ENCODE assay signal across 9 cellular contexts in the genomic region with DNA sequence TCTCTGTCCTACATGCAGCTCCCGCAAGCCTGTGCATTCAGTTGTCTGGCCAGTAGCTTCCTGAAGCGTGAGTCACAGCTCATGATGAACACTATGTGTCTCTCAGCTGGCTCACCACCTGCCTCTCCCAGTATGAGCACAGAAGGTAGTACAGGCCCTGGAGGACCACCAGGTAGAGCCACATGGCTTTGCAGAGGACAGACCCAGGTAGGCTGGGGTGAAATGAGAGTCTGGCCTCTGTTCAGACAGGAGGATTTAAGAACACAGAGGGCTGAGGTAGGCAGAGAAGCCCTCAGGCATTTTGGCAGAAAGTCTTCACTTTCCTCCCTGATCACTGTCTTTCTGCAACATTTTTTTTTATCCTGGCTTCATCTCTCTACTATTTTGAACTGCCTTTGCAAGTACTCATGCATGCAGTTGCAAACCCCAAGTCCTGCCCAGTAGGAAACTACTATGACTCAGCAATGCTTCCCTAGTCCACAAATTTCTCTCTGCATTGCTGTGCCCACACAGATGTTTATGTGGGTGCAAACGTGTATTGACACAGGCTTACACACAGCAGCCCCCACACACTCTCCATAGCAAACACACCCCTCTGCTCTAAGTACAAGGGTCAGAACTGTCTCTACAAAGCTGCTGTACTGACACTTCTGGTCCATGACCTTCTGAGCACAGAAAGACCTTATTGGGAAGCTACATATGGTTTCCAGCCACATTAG. TPM values are rescaled to one million over a fixed set of nuclear protein-coding genes. Genes with fewer than 3 reads are reported as not detected.
A peak's percentile ranks its signal among the peaks of the same experiment; 100 is the strongest.
DNase-seq lines count a peak whose midpoint lies in the region; ATAC-seq and TF ChIP-seq lines count a peak whose summit lies in the region.
"Had no signal": no experiment of that assay in that cellular context is flagged by ENCODE, and none has a peak within 500 bp of the region (broad histone marks: within the 10 kb centered on the region; RNA-seq: fewer than 3 reads in every experiment).

No MANE protein-coding gene starts in this region.

- H3K27ac ChIP-seq in brain microvascular endothelial cell, result no peak overlapping the region
- H3K27ac ChIP-seq in neural progenitor cell, result no peak overlapping the region

- H3K4me3 Mint-ChIP-seq in Calu3 (ENCODE audit: low read depth, unreplicated experiment), result no peak overlapping the region
- no peak overlapping the region for H3K4me3 Mint-ChIP-seq in neural progenitor cell
- H3K4me3 Mint-ChIP-seq: activated naive CD8-positive, alpha-beta T cell had no signal

- H3K27ac Mint-ChIP-seq in Calu3 (ENCODE audit: unreplicated experiment) (peak overlapping the region; percentile 18), neural progenitor cell (peak overlapping the region; percentile 39)
- H3K27ac Mint-ChIP-seq: activated naive CD8-positive, alpha-beta T cell had no signal

- intact Hi-C loops in Calu3 (cut with micrococcal nuclease; ENCODE audit: unreplicated experiment), result no loop called here

- no peak overlapping the region for H3K9ac ChIP-seq in neural progenitor cell

- no peaks in the 10 kb centered on the region for H3K9me3 Mint-ChIP-seq in Calu3 (ENCODE audit: low read depth, unreplicated experiment)
- H3K9me3 Mint-ChIP-seq in neural progenitor cell, result peaks cover 15% of the 10 kb centered on the region

- DNase-seq in Calu3 (peak; percentile 36), brain microvascular endothelial cell (peak; percentile 29), neural progenitor cell (ENCODE audit: low spot score) (no peak), nucleus accumbens (lab: John Stamatoyannopoulos, UW) (no peak)
- DNase-seq in stimulated activated CD4-positive, alpha-beta T cell treated with anti-CD3 and anti-CD28 coated beads, Interleukin-4, amount 100 ng/mL, for 24 hours, result no peak

- H3K27me3 Mint-ChIP-seq in Calu3 (ENCODE audit: unreplicated experiment), result peaks cover 18% of the 10 kb centered on the region
- H3K27me3 Mint-ChIP-seq in neural progenitor cell (ENCODE audit: insufficient read depth, low read depth), result peaks cover 13% of the 10 kb centered on the region

- H3K4me3 ChIP-seq in brain microvascular endothelial cell (ENCODE audit: low read depth, low read length) (no peak overlapping the region), neural progenitor cell (no peak overlapping the region)

- H3K4me1 Mint-ChIP-seq in Calu3 (ENCODE audit: low read depth, unreplicated experiment) (peaks cover 10% of the 10 kb centered on the region), neural progenitor cell (peaks cover 11% of the 10 kb centered on the region)

- H3K36me3 ChIP-seq in brain microvascular endothelial cell (replicated peaks) (no peaks in the 10 kb centered on the region), neural progenitor cell (no peaks in the 10 kb centered on the region)

- no peak overlapping the region for H2AFZ ChIP-seq in neural progenitor cell (replicated peaks)

- H3K9me3 ChIP-seq in neural progenitor cell (ENCODE audit: low read depth), result peaks cover 4% of the 10 kb centered on the region

- H3K4me1 ChIP-seq in neural progenitor cell, result no peaks in the 10 kb centered on the region

- CTCF ChIA-PET in Calu3 (lab: Charles Lee), result no interaction called here

- BruUV-seq in Calu3 (replicated peaks; lab: Mats Ljungman, UMichigan), result no TSS peak

- no peaks in the 10 kb centered on the region for H3F3A ChIP-seq in neural progenitor cell (ENCODE audit: low read depth)

- no peaks in the 10 kb centered on the region for H4K20me1 ChIP-seq in neural progenitor cell (ENCODE audit: low read depth)

- H3K27me3 ChIP-seq in brain microvascular endothelial cell (replicated peaks) (no peaks in the 10 kb centered on the region), neural progenitor cell (no peaks in the 10 kb centered on the region)

- peaks cover 5% of the 10 kb centered on the region for H3K36me3 Mint-ChIP-seq in Calu3 (ENCODE audit: insufficient read depth, unreplicated experiment)
- H3K36me3 Mint-ChIP-seq in neural progenitor cell, result no peaks in the 10 kb centered on the region
- H3K36me3 Mint-ChIP-seq: activated naive CD8-positive, alpha-beta T cell had no signal

- no peak overlapping the region for H3K4me2 ChIP-seq in neural progenitor cell

- peak; percentile 61 for ATAC-seq in HG03342 (IDR thresholded peaks at IDR 0.05; ENCODE audit: unreplicated experiment)
- no peak for ATAC-seq in HG02840 (IDR thresholded peaks at IDR 0.05; ENCODE audit: low FRiP score, unreplicated experiment)
- ATAC-seq in HG02623 (IDR thresholded peaks at IDR 0.05; ENCODE audit: unreplicated experiment), result no peak

- in situ Hi-C loops in brain microvascular endothelial cell (cut with HindIII; ENCODE audit: low pct_ligation_motif_present, low sequenced_read_pairs), result no loop called here

- H3K79me2 ChIP-seq in neural progenitor cell (ENCODE audit: low read depth), result no peaks in the 10 kb centered on the region

- TF ChIP-seq CTCF in Calu3 (IDR thresholded peaks at IDR 0.05; ENCODE audit: unreplicated experiment) (no peak), brain microvascular endothelial cell (IDR thresholded peaks at IDR 0.05; ENCODE audit: low read depth, low read length, missing control alignments) (no peak), neural progenitor cell (IDR thresholded peaks at IDR 0.05) (no peak)

RNA-seq across cellular contexts. Expression of a gene that starts 7.2 kb away (rescaled TPM):
- total RNA-seq in Calu3 (2022) (not detected in 2 replicates), neural progenitor cell (ENCODE audit: low replicate concordance) (0.28 and 0.32 TPM in 2 replicates)

RNA-seq across cellular contexts. Expression of a gene that starts 15.9 kb away (rescaled TPM):
- total RNA-seq in Calu3 (2022), result 0.24 and 0.28 TPM in 2 replicates
- 1.2 and 2.3 TPM in 2 replicates for total RNA-seq in neural progenitor cell (ENCODE audit: low replicate concordance)

Comparison
In these comparisons a context has a peak if more than half of its experiments do, and no peak if none do; other contexts are left out.
1. DNase-seq: peak in Calu3 (single experiment) and brain microvascular endothelial cell (single experiment); none in neural progenitor cell (single experiment), stimulated activated CD4-positive, alpha-beta T cell treated with anti-CD3 and anti-CD28 coated beads, Interleukin-4, amount 100 ng/mL, for 24 hours (single experiment) and nucleus accumbens (0 of 56).